In genomic region chr16:81817789-81818304, GRCh38 we compare ENCODE assay signal across 11 cellular contexts. TPM values are rescaled to one million over a fixed set of nuclear protein-coding genes. Genes with fewer than 3 reads are reported as not detected.
A peak's percentile ranks its signal among the peaks of the same experiment; 100 is the strongest.
DNase-seq lines count a peak whose midpoint lies in the region; ATAC-seq and TF ChIP-seq lines count a peak whose summit lies in the region.
"Had no signal": no experiment of that assay in that cellular context is flagged by ENCODE, and none has a peak within 500 bp of the region (broad histone marks: within the 10 kb centered on the region; RNA-seq: fewer than 3 reads in every experiment).

No MANE protein-coding gene starts in this region.

- H3K9me3 ChIP-seq in left ventricle myocardium inferior (replicated peaks) (peaks cover 8% of the 10 kb centered on the region), upper lobe of right lung (no peaks in the 10 kb centered on the region), mammary epithelial cell (replicated peaks; ENCODE audit: insufficient read depth, low read length) (no peaks in the 10 kb centered on the region), PC-9 (ENCODE audit: insufficient read depth, low read depth) (no peaks in the 10 kb centered on the region)

- in situ Hi-C loops in mammary epithelial cell (cut with MboI; ENCODE audit: low sequenced_read_pairs in 2 of 2) = no loop called here

- WGBS in mammary epithelial cell (ENCODE audit: low coverage, missing lambda C conversion rate) = 53% methylated on average over 9 of the region's 9 CpGs

- H3K9me3 Mint-ChIP-seq in T-cell = no peaks in the 10 kb centered on the region

- H3K4me1 ChIP-seq in left ventricle myocardium inferior (no peaks in the 10 kb centered on the region), upper lobe of right lung (peaks cover 3% of the 10 kb centered on the region), mammary epithelial cell (ENCODE audit: insufficient read depth, low read length) (no peaks in the 10 kb centered on the region), PC-9 (replicated peaks; ENCODE audit: insufficient read depth) (no peaks in the 10 kb centered on the region)

- H3K27me3 ChIP-seq in left ventricle myocardium inferior (ENCODE audit: low read depth) = no peaks in the 10 kb centered on the region
- H3K27me3 ChIP-seq in upper lobe of right lung = no peaks in the 10 kb centered on the region
- H3K27me3 ChIP-seq in mammary epithelial cell (ENCODE audit: insufficient read depth, low read length) = no peaks in the 10 kb centered on the region
- 0 out of 2 replicates have a peak, but pooled peaks cover 6% of the 10 kb centered on the region for H3K27me3 ChIP-seq in PC-9 (ENCODE audit: insufficient read depth, low read depth)

- intact Hi-C loops in Right ventricle myocardium superior (cut with DNase I) (no loop called here), left ventricle myocardium inferior (cut with micrococcal nuclease) (no loop called here), upper lobe of right lung (cut with DNase I) (no loop called here), mammary epithelial cell (cut with micrococcal nuclease) (no loop called here), PC-9 (cut with micrococcal nuclease; ENCODE audit: unreplicated experiment) (no loop called here)

- dilution Hi-C loops in mammary epithelial cell (cut with HindIII; ENCODE audit: low sequenced_read_pairs) = loop anchor here (5.0 kb wide), 1 partner anchor 46 kb away; no protein-coding TSS in a partner anchor

- BruUV-seq in mammary epithelial cell (replicated peaks; lab: Mats Ljungman, UMichigan) = no TSS peak
- no TSS peak for BruUV-seq in PC-9 (replicated peaks; lab: Mats Ljungman, UMichigan)

- peaks cover 10 to 45% (median 12%) of the 10 kb centered on the region in 3 donors for H3K4me1 Mint-ChIP-seq in T-cell

- no peaks in the 10 kb centered on the region for H3F3A ChIP-seq in PC-9 (ENCODE audit: insufficient read depth, low read depth)

- H3K27ac ChIP-seq in left ventricle myocardium inferior (replicated peaks) = no peak overlapping the region
- H3K27ac ChIP-seq in upper lobe of right lung = peak overlapping the region; percentile 13
- H3K27ac ChIP-seq in mammary epithelial cell (ENCODE audit: insufficient read depth, low read depth, low read length) = no peak overlapping the region
- H3K27ac ChIP-seq in PC-9 = no peak overlapping the region

- H3K9me2 ChIP-seq in PC-9 (ENCODE audit: insufficient read depth) = no peaks in the 10 kb centered on the region

- H3K4me2 ChIP-seq in mammary epithelial cell (ENCODE audit: insufficient read depth, low read depth, low read length) (no peak overlapping the region), PC-9 (no peak overlapping the region)

- peak overlapping the region; percentile 1 to 49 for H3K27ac Mint-ChIP-seq in T-cell

- DNase-seq in Right ventricle myocardium superior (no peak), left ventricle myocardium inferior (no peak), T-cell (peak in 15 of 34 experiments; percentile 20 to 61 (median 29)), upper lobe of right lung (no peak), mammary epithelial cell (no peak), PC-9 (no peak), 8988T (no peak)
- DNase-seq: H7, left colon, NCI-H2171 treated with DMSO at 0.1 percent for 48 hours had no signal

- H3K9ac ChIP-seq in mammary epithelial cell (ENCODE audit: insufficient read depth, low read length) = no peak overlapping the region

- H3K36me3 Mint-ChIP-seq in T-cell = no peaks in the 10 kb centered on the region

- no peak overlapping the region for H3K4me3 Mint-ChIP-seq in T-cell

- H3K4me3 ChIP-seq in left ventricle myocardium inferior (no peak overlapping the region), upper lobe of right lung (no peak overlapping the region), mammary epithelial cell (replicated peaks in 1 of 3; ENCODE audit: insufficient read depth in 1 of 3, low read depth in 2 of 3, low read length in 3 of 3) (no peak overlapping the region), PC-9 (no peak overlapping the region)

- no peak for TF ChIP-seq CTCF in left ventricle myocardium inferior (IDR thresholded peaks at IDR 0.05; ENCODE audit: borderline replicate concordance)
- no peak for TF ChIP-seq CTCF in upper lobe of right lung (IDR thresholded peaks at IDR 0.05)
- no peak for TF ChIP-seq CTCF in mammary epithelial cell (conservative IDR thresholded peaks at IDR 0.05 in 1 of 2, IDR thresholded peaks at IDR 0.05 in 1 of 2; ENCODE audit: extremely low read depth in 1 of 2, insufficient read depth in 1 of 2, low read depth in 1 of 2, low read length in 2 of 2)
- no peak for TF ChIP-seq CTCF in PC-9 (conservative IDR thresholded peaks at IDR 0.05)

- no peak overlapping the region for H2AFZ ChIP-seq in mammary epithelial cell (ENCODE audit: low read depth, low read length)
- H2AFZ ChIP-seq in PC-9 = no peak overlapping the region

- H4K20me1 ChIP-seq in mammary epithelial cell (ENCODE audit: insufficient read depth, low read length) (no peaks in the 10 kb centered on the region), PC-9 (ENCODE audit: insufficient read depth) (no peaks in the 10 kb centered on the region)

- peaks cover 0 to 9% of the 10 kb centered on the region in 2 donors for H3K27me3 Mint-ChIP-seq in T-cell

- CTCF ChIA-PET in T-cell (lab: Charles Lee) (no interaction called here), mammary epithelial cell (lab: Charles Lee; ENCODE audit: low non-redundant PET) (no interaction called here), PC-9 (lab: Charles Lee) (no interaction called here)

- no peaks in the 10 kb centered on the region for H3K79me2 ChIP-seq in mammary epithelial cell (ENCODE audit: insufficient read depth, low read length)
- H3K79me2 ChIP-seq in PC-9 (ENCODE audit: low read depth) = no peaks in the 10 kb centered on the region

- POLR2A ChIA-PET in T-cell (lab: Charles Lee) = no interaction called here
- POLR2A ChIA-PET in PC-9 (lab: Charles Lee; ENCODE audit: unreplicated experiment) = no interaction called here

- peak; percentile 39 for ATAC-seq in Right ventricle myocardium superior (ENCODE audit: poor library complexity)
- ATAC-seq in HG03139 (IDR thresholded peaks at IDR 0.05; ENCODE audit: unreplicated experiment) = peak; percentile 39
- peak; percentile 49 to 65 (median 61) for ATAC-seq in T-cell (replicated peaks in 1 of 4)
- ATAC-seq in upper lobe of right lung = peak; percentile 79
- ATAC-seq: left colon had no signal

- H3K36me3 ChIP-seq in left ventricle myocardium inferior = no peaks in the 10 kb centered on the region
- no peaks in the 10 kb centered on the region for H3K36me3 ChIP-seq in upper lobe of right lung
- H3K36me3 ChIP-seq in mammary epithelial cell (ENCODE audit: insufficient read depth, low read length) = no peaks in the 10 kb centered on the region
- H3K36me3 ChIP-seq in PC-9 (ENCODE audit: low read depth) = no peaks in the 10 kb centered on the region

RNA-seq across cellular contexts. Expression of gene PLCG2, which starts 38.8 kb away (rescaled TPM):
- 7.2 TPM for total RNA-seq in Right ventricle myocardium superior
- 5.6 TPM for total RNA-seq in left ventricle myocardium inferior
- total RNA-seq in T-cell = 10 to 100 TPM in 4 of 5 donors, 1 to 10 TPM in 1; 7.5 to 27.1 (median 12.1) TPM
- total RNA-seq in upper lobe of right lung = 47.6 TPM
- total RNA-seq in mammary epithelial cell = 1 to 10 TPM; 6.9 to 8.2 TPM
- polyA plus RNA-seq in mammary epithelial cell = 2.5 TPM
- polyA minus RNA-seq in mammary epithelial cell = 15.7 TPM
- 7.9 and 10.8 TPM in 2 replicates for total RNA-seq in PC-9 (2021)
